11 cellular contexts compared by ENCODE assay signal in genomic region chr6:37650071-37650481, GRCh38. TPM values are rescaled to one million over a fixed set of nuclear protein-coding genes. Genes with fewer than 3 reads are reported as not detected.
A peak's percentile ranks its signal among the peaks of the same experiment; 100 is the strongest.
DNase-seq lines count a peak whose midpoint lies in the region; ATAC-seq and TF ChIP-seq lines count a peak whose summit lies in the region.
"Had no signal": no experiment of that assay in that cellular context is flagged by ENCODE, and none has a peak within 500 bp of the region (broad histone marks: within the 10 kb centered on the region; RNA-seq: fewer than 3 reads in every experiment).

No MANE protein-coding gene starts in this region.

- H3K36me3 ChIP-seq in endodermal cell (ENCODE audit: control insufficient read depth, insufficient read depth, low read length) = no peaks in the 10 kb centered on the region

- peaks cover 8% of the 10 kb centered on the region for H3K27me3 Mint-ChIP-seq in HFFc6 (ENCODE audit: insufficient read depth)
- peaks cover 80% of the 10 kb centered on the region for H3K27me3 Mint-ChIP-seq in endodermal cell (ENCODE audit: insufficient read depth)
- H3K27me3 Mint-ChIP-seq: CD4-positive, alpha-beta memory T cell had no signal

- no peak overlapping the region for H3K27ac Mint-ChIP-seq in HFFc6
- H3K27ac Mint-ChIP-seq in endodermal cell = no peak overlapping the region

- H3K4me3 Mint-ChIP-seq in HFFc6 (no peak overlapping the region), endodermal cell (peak overlapping the region; percentile 15)

- no peak overlapping the region for H3K9ac ChIP-seq in endodermal cell (ENCODE audit: extremely low read depth, low read length, poor library complexity, severe bottlenecking)

- H3K27ac ChIP-seq in endodermal cell (ENCODE audit: low read depth, low read length) = no peak overlapping the region
- H3K27ac ChIP-seq: ascending aorta had no signal

- H3K27me3 ChIP-seq in endodermal cell (ENCODE audit: control insufficient read depth, insufficient read depth, low read length, poor library complexity, severe bottlenecking) = peaks cover 72% of the 10 kb centered on the region
- H3K27me3 ChIP-seq: ascending aorta had no signal

- H3K4me3 ChIP-seq in endodermal cell (ENCODE audit: low read length) = no peak overlapping the region
- H3K4me3 ChIP-seq: ascending aorta had no signal

- WGBS in endodermal cell (ENCODE audit: insufficient coverage in 1 of 2, insufficient read length in 1 of 2), 2 experiments = 23 to 33% methylated on average over 10 to 32 of the region's 32 CpGs

- no peaks in the 10 kb centered on the region for H3K4me1 ChIP-seq in endodermal cell (ENCODE audit: control insufficient read depth, insufficient read depth, low read length)

- peaks cover 9% of the 10 kb centered on the region for H3K9me3 ChIP-seq in endodermal cell (ENCODE audit: control insufficient read depth, low read length)

- ATAC-seq in GM18517 (IDR thresholded peaks at IDR 0.05; ENCODE audit: unreplicated experiment) (no peak), GM18861 (IDR thresholded peaks at IDR 0.05; ENCODE audit: unreplicated experiment) (no peak)

- H3K36me3 Mint-ChIP-seq in HFFc6 (ENCODE audit: low read depth) (peaks cover 4% of the 10 kb centered on the region; the same call in 1 of the 2 replicates), endodermal cell (ENCODE audit: low read depth) (no peaks in the 10 kb centered on the region)

- DNase-seq in HFFc6 (no peak), endodermal cell (peak; percentile 93), kidney tubule cell (ENCODE audit: low spot score) (peak; percentile 50), retina (peak; percentile 58), NCI-H748 (lab: John Stamatoyannopoulos, UW; ENCODE audit: unreplicated experiment) (no peak)
- DNase-seq: CD4-positive, alpha-beta memory T cell; GDM1; head of caudate nucleus had no signal

- 0 out of 2 replicates have a peak, but pooled peaks have one; percentile 8 for TF ChIP-seq CTCF in HFFc6 (IDR thresholded peaks at IDR 0.05)
- TF ChIP-seq CTCF in endodermal cell (conservative IDR thresholded peaks at IDR 0.05) = peak; percentile 81

- peaks cover 8% of the 10 kb centered on the region for H3K9me3 Mint-ChIP-seq in HFFc6
- H3K9me3 Mint-ChIP-seq in endodermal cell = peaks cover 9% of the 10 kb centered on the region

- H3K4me1 Mint-ChIP-seq in HFFc6 (ENCODE audit: low read depth) (peaks cover 7% of the 10 kb centered on the region), endodermal cell (peaks cover 3% of the 10 kb centered on the region)

RNA-seq across cellular contexts. Expression of gene MDGA1, which starts 47.6 kb away (rescaled TPM):
- 1 to 10 TPM; 3.8 to 6.8 (median 5.7) TPM for total RNA-seq in HFFc6 (2021; fragmentation: NEBNext Ultra II Directional; extraction: Animal tissue kit (Norgen Biotek cat#: 25700))
- total RNA-seq in endodermal cell = under 1 TPM; 0.27 to 0.40 TPM
- 10.2 TPM for polyA plus RNA-seq in endodermal cell (2013, experiment 1 of 2)
- 10.1 TPM for polyA plus RNA-seq in endodermal cell (2013, experiment 2 of 2)

Comparison
In these comparisons a context has a peak if more than half of its experiments do, and no peak if none do; other contexts are left out.
1. DNase-seq: peak in endodermal cell (single experiment), kidney tubule cell (single experiment) and retina (single experiment); none in HFFc6 (single experiment) and NCI-H748 (single experiment).